Comparison of ENCODE assay signal across 8 cellular contexts in genomic region chr11:95337972-95338429, GRCh38.
DNase-seq lines count a peak whose midpoint lies in the region; ATAC-seq, FAIRE-seq and TF ChIP-seq lines count a peak whose summit lies in the region.

No MANE protein-coding gene starts in this region.

- no peak for DNase-seq in breast epithelium (ENCODE audit: low spot score in 2 of 2)
- no peak for DNase-seq in MCF 10A (ENCODE audit: unreplicated experiment)
- DNase-seq in left lung: no peak
- DNase-seq in uterus: no peak
- DNase-seq in activated CD4-positive, alpha-beta T cell treated with anti-CD3 and anti-CD28 coated beads, Interleukin-2, amount 10 ng/mL, durations not matched to agents 7 days and 5 days: no peak
- DNase-seq in GM19239 (ENCODE audit: insufficient read length, low spot score): no peak
- no peak for DNase-seq in SJCRH30

- H3K27ac ChIP-seq in breast epithelium (peak overlapping the region; percentile 88 to 93), VCaP (peak overlapping the region; percentile 72), left lung (peak overlapping the region; percentile 71 to 85), uterus (peak overlapping the region; percentile 88 to 93), SJCRH30 (no peak overlapping the region)

- H3K4me3 ChIP-seq in breast epithelium: peak overlapping the region in 1 of 3 donors; percentile 44
- H3K4me3 ChIP-seq in left lung: no peak overlapping the region
- H3K4me3 ChIP-seq in uterus: no peak overlapping the region
- H3K4me3 ChIP-seq in SJCRH30: no peak overlapping the region

- H3K9me3 Mint-ChIP-seq in MCF 10A (ENCODE audit: unreplicated experiment): no peaks in the 10 kb centered on the region
- H3K9me3 Mint-ChIP-seq in activated CD4-positive, alpha-beta T cell treated with anti-CD3 and anti-CD28 coated beads, Interleukin-2, amount 10 ng/mL, durations not matched to agents 7 days and 5 days: peaks cover 4% of the 10 kb centered on the region

- CTCF ChIA-PET in MCF 10A (lab: Yijun Ruan, JAX): interaction anchor here (0.7 kb wide), 1 partner anchor 330 kb away, joined by 3 read pairs; no protein-coding TSS in a partner anchor
- CTCF ChIA-PET in activated CD4-positive, alpha-beta T cell treated with anti-CD3 and anti-CD28 coated beads, Interleukin-2, amount 10 ng/mL, durations not matched to agents 7 days and 5 days (lab: Charles Lee): interaction anchor here (0.6 kb wide), 1 partner anchor 66 kb away, joined by 3 read pairs; no protein-coding TSS in a partner anchor

- no peak overlapping the region for H3K4me3 Mint-ChIP-seq in MCF 10A (ENCODE audit: unreplicated experiment)
- H3K4me3 Mint-ChIP-seq in activated CD4-positive, alpha-beta T cell treated with anti-CD3 and anti-CD28 coated beads, Interleukin-2, amount 10 ng/mL, durations not matched to agents 7 days and 5 days: no peak overlapping the region

- no peak for FAIRE-seq in GM19239 (lab: Jason Lieb, UNC)

- no peak for TF ChIP-seq POLR2A in breast epithelium (IDR thresholded peaks at IDR 0.05)
- no peak for TF ChIP-seq POLR2A in uterus (IDR thresholded peaks at IDR 0.05)

- H3K4me1 ChIP-seq in breast epithelium (peaks cover 0 to 23% of the 10 kb centered on the region in 2 donors), left lung (peaks cover 21 to 37% of the 10 kb centered on the region in 2 donors), uterus (peaks cover 26 to 28% of the 10 kb centered on the region in 2 donors), SJCRH30 (peaks cover 10% of the 10 kb centered on the region; the same call in 1 of the 2 replicates)

- no peaks in the 10 kb centered on the region for H3K36me3 ChIP-seq in breast epithelium
- no peaks in the 10 kb centered on the region for H3K36me3 ChIP-seq in left lung
- H3K36me3 ChIP-seq in uterus: no peaks in the 10 kb centered on the region
- H3K36me3 ChIP-seq in SJCRH30: no peaks in the 10 kb centered on the region

- no peaks in the 10 kb centered on the region for H3K4me1 Mint-ChIP-seq in MCF 10A (ENCODE audit: insufficient read depth, unreplicated experiment)
- H3K4me1 Mint-ChIP-seq in activated CD4-positive, alpha-beta T cell treated with anti-CD3 and anti-CD28 coated beads, Interleukin-2, amount 10 ng/mL, durations not matched to agents 7 days and 5 days: peaks cover 18% of the 10 kb centered on the region

- no peaks in the 10 kb centered on the region for H3K27me3 Mint-ChIP-seq in MCF 10A (ENCODE audit: insufficient read depth, unreplicated experiment)
- no peaks in the 10 kb centered on the region for H3K27me3 Mint-ChIP-seq in activated CD4-positive, alpha-beta T cell treated with anti-CD3 and anti-CD28 coated beads, Interleukin-2, amount 10 ng/mL, durations not matched to agents 7 days and 5 days

- H3K27me3 ChIP-seq in breast epithelium (no peaks in the 10 kb centered on the region), left lung (no peaks in the 10 kb centered on the region), uterus (no peaks in the 10 kb centered on the region), SJCRH30 (no peaks in the 10 kb centered on the region)

- no peak overlapping the region for H3K27ac Mint-ChIP-seq in MCF 10A (ENCODE audit: low read depth, unreplicated experiment)
- H3K27ac Mint-ChIP-seq in activated CD4-positive, alpha-beta T cell treated with anti-CD3 and anti-CD28 coated beads, Interleukin-2, amount 10 ng/mL, durations not matched to agents 7 days and 5 days: no peak overlapping the region

- H3K9me3 ChIP-seq in breast epithelium (no peaks in the 10 kb centered on the region), left lung (no peaks in the 10 kb centered on the region), uterus (no peaks in the 10 kb centered on the region), SJCRH30 (replicated peaks) (no peaks in the 10 kb centered on the region)

- no TSS peak for BruUV-seq in MCF 10A (replicated peaks; lab: Mats Ljungman, UMichigan)

- POLR2A ChIA-PET in MCF 10A (lab: Yijun Ruan, JAX): interaction anchor here (0.6 to 1.6 kb wide), 3 partner anchors 13 to 109 kb away, joined by 3 to 6 read pairs (median 3); no protein-coding TSS in a partner anchor
- POLR2A ChIA-PET in activated CD4-positive, alpha-beta T cell treated with anti-CD3 and anti-CD28 coated beads, Interleukin-2, amount 10 ng/mL, durations not matched to agents 7 days and 5 days (lab: Charles Lee): no interaction called here

- H3K36me3 Mint-ChIP-seq in MCF 10A (ENCODE audit: insufficient read depth, unreplicated experiment): no peaks in the 10 kb centered on the region
- no peaks in the 10 kb centered on the region for H3K36me3 Mint-ChIP-seq in activated CD4-positive, alpha-beta T cell treated with anti-CD3 and anti-CD28 coated beads, Interleukin-2, amount 10 ng/mL, durations not matched to agents 7 days and 5 days (ENCODE audit: low read depth)

- intact Hi-C loops in breast epithelium (cut with DNase I; ENCODE audit: low total_unique reads): no loop called here
- intact Hi-C loops in MCF 10A (cut with micrococcal nuclease): no loop called here
- intact Hi-C loops in left lung (cut with DNase I): no loop called here
- intact Hi-C loops in uterus (cut with DNase I; ENCODE audit: low total_unique reads): no loop called here

- peak; percentile 79 for ATAC-seq in left lung

- TF ChIP-seq CTCF in breast epithelium (IDR thresholded peaks at IDR 0.05) (no peak), MCF 10A (IDR thresholded peaks at IDR 0.05; ENCODE audit: unreplicated experiment) (no peak), VCaP (conservative IDR thresholded peaks at IDR 0.05) (no peak), left lung (IDR thresholded peaks at IDR 0.05) (no peak), uterus (IDR thresholded peaks at IDR 0.05) (no peak)
